ENCODE assay signal across 18 cellular contexts in genomic region chr1:37305841-37306240, GRCh38.
"Had no signal": no experiment of that assay in that cellular context is flagged by ENCODE, and none has a peak within 500 bp of the region (broad histone marks: within the 10 kb centered on the region; RNA-seq: fewer than 3 reads in every experiment).

No MANE protein-coding gene starts in this region.

- H3K36me3 Mint-ChIP-seq: activated naive CD4-positive, alpha-beta T cell treated with anti-CD3 and anti-CD28 coated beads, Interleukin-2, amount 50 U/mL, for 72 hours; brain; immature natural killer cell; naive thymus-derived CD8-positive, alpha-beta T cell had no signal

- H3K4me1 ChIP-seq: sigmoid colon, suprapubic skin, upper lobe of left lung had no signal

- H3K9me3 Mint-ChIP-seq: activated naive CD4-positive, alpha-beta T cell treated with anti-CD3 and anti-CD28 coated beads, Interleukin-2, amount 50 U/mL, for 72 hours; activated T-cell treated with anti-CD3 and anti-CD28 coated beads, Interleukin-2, amount 50 U/mL, for 4 hours; central memory CD8-positive, alpha-beta T cell; naive thymus-derived CD8-positive, alpha-beta T cell had no signal

- H3K36me3 ChIP-seq: sigmoid colon, suprapubic skin, upper lobe of left lung had no signal

- ATAC-seq: activated naive CD4-positive, alpha-beta T cell treated with anti-CD3 and anti-CD28 coated beads, Interleukin-2, amount 50 U/mL, for 72 hours; activated T-cell treated with anti-CD3 and anti-CD28 coated beads, Interleukin-2, amount 50 U/mL, for 4 hours; left cardiac atrium; naive thymus-derived CD8-positive, alpha-beta T cell; stimulated activated naive CD8-positive, alpha-beta T cell treated with anti-CD3 and anti-CD28 coated beads, Interleukin-15, Interleukin-2, amounts not matched to agents 100 U/mL and 50 U/mL, for 24 hours had no signal

- H3K4me3 Mint-ChIP-seq: activated T-cell treated with anti-CD3 and anti-CD28 coated beads, Interleukin-2, amount 50 U/mL, for 4 hours; central memory CD8-positive, alpha-beta T cell; immature natural killer cell; naive thymus-derived CD8-positive, alpha-beta T cell had no signal

- H3K9me3 ChIP-seq: sigmoid colon, suprapubic skin, upper lobe of left lung had no signal

- H3K27me3 ChIP-seq: upper lobe of left lung had no signal

- H3K27ac Mint-ChIP-seq: activated naive CD4-positive, alpha-beta T cell treated with anti-CD3 and anti-CD28 coated beads, Interleukin-2, amount 50 U/mL, for 72 hours; immature natural killer cell had no signal

- DNase-seq: activated CD4-positive, alpha-beta T cell treated with anti-CD3 and anti-CD28 coated beads for 1 hour; activated CD4-positive, alpha-beta T cell treated with anti-CD3 and anti-CD28 coated beads, Interleukin-2, amount 50 U/mL, for 48 hours; activated effector memory CD4-positive, alpha-beta T cell treated with anti-CD3 and anti-CD28 coated beads, Interleukin-2, amount 50 U/mL, for 16 hours; activated T-cell treated with anti-CD3 and anti-CD28 coated beads, Interleukin-2, amount 50 U/mL, for 4 hours; amniotic stem cell; immature natural killer cell; left cardiac atrium; naive thymus-derived CD8-positive, alpha-beta T cell; sigmoid colon; stimulated activated CD4-positive, alpha-beta T cell treated with anti-CD3 and anti-CD28 coated beads, Interleukin-12 subunit alpha, Interleukin-12 subunit beta, amount 100 ng/mL, for 4 hours; stimulated activated naive CD8-positive, alpha-beta T cell treated with anti-CD3 and anti-CD28 coated beads, Interleukin-15, Interleukin-2, amounts not matched to agents 100 U/mL and 50 U/mL, for 24 hours; T-helper 9 cell; upper lobe of left lung had no signal

- H3K27ac ChIP-seq: sigmoid colon, suprapubic skin, upper lobe of left lung had no signal

- H3K4me3 ChIP-seq: lung, sigmoid colon, suprapubic skin, upper lobe of left lung had no signal

- H3K4me1 Mint-ChIP-seq: central memory CD8-positive, alpha-beta T cell; immature natural killer cell; naive thymus-derived CD8-positive, alpha-beta T cell had no signal
